Comparison of ENCODE assay signal across 1 cellular context in genomic region chr2:219997341-219997851, GRCh38.
TF ChIP-seq lines count a peak whose summit lies in the region.

No MANE protein-coding gene starts in this region.

TF ChIP-seq in SK-N-SH treated with all-trans-retinoic acid at 6 μM for 48 hours, 23 proteins besides CTCF, POLR2A, EP300 and RAD21 (continued from another document):
- TF ChIP-seq POU6F1 (CRISPR knock-in tag; IDR thresholded peaks at IDR 0.05; ENCODE audit: borderline replicate concordance, low read depth), result no peak
- TF ChIP-seq ZC3H10 (CRISPR knock-in tag; IDR thresholded peaks at IDR 0.05), result no peak
- TF ChIP-seq CSDC2 (CRISPR knock-in tag; IDR thresholded peaks at IDR 0.05), result no peak
